Comparison of ENCODE assay signal across 15 cellular contexts in the genomic region with DNA sequence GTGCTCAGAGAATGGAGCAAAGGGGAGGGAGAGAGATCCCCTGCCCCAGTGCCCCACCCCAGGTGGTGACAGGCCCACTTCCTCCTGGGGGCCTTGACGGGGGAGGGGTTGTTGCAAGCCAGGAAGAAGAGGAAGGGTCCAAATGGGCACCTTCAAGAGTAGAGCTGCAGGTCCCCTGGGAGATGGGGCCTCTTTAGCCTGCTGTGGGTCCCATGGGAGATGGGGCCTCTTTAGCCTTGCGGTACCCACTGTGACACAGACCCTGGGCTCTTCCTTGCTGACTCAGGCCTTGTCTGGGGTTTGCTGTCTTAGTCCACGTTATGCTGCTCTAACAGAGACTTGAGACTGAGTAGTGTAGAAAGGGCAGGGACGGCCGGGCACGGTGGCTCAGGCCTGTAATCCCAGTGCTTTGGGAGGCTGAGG. TPM values are rescaled to one million over a fixed set of nuclear protein-coding genes. Genes with fewer than 3 reads are reported as not detected.
DNase-seq lines count a peak whose midpoint lies in the region; ATAC-seq, FAIRE-seq and TF ChIP-seq lines count a peak whose summit lies in the region.
"Had no signal": no experiment of that assay in that cellular context is flagged by ENCODE, and none has a peak within 500 bp of the region (broad histone marks: within the 10 kb centered on the region; RNA-seq: fewer than 3 reads in every experiment).

No MANE protein-coding gene starts in this region.

- peak overlapping the region in 2 of 8 donors; percentile 41 to 70 for H3K4me3 ChIP-seq in spleen
- no peak overlapping the region for H3K4me3 ChIP-seq in effector memory CD4-positive, alpha-beta T cell (ENCODE audit: insufficient read depth, low read depth, low read length, poor library complexity, severe bottlenecking)
- H3K4me3 ChIP-seq: dorsolateral prefrontal cortex, SJCRH30 had no signal

- no peak for FAIRE-seq in GM12891 (lab: Jason Lieb, UNC)

- no peak for DNase-seq in chondrocyte (ENCODE audit: low spot score)
- peak; percentile 73 for DNase-seq in spleen
- DNase-seq in effector memory CD4-positive, alpha-beta T cell = no peak
- DNase-seq in GM12891 (ENCODE audit: insufficient read length, low spot score) = no peak
- no peak for DNase-seq in KG1 (lab: John Stamatoyannopoulos, UW)
- DNase-seq: DMS 273 treated with DMSO at 0.1 percent for 48 hours, dorsolateral prefrontal cortex, foreskin melanocyte, islet precursor cell, NCI-H748 treated with DMSO at 0.1 percent for 48 hours, SJCRH30 had no signal

- H3K9me3 Mint-ChIP-seq in IgD-negative memory B cell (no peaks in the 10 kb centered on the region), chondrocyte (ENCODE audit: low read depth) (no peaks in the 10 kb centered on the region)

- H3K4me1 Mint-ChIP-seq in IgD-negative memory B cell = peaks cover 23 to 34% (median 27%) of the 10 kb centered on the region in 3 donors
- peaks cover 38% of the 10 kb centered on the region for H3K4me1 Mint-ChIP-seq in chondrocyte (ENCODE audit: low read depth)

- TF ChIP-seq POLR2A in GM18505 (IDR thresholded peaks at IDR 0.05; ENCODE audit: borderline replicate concordance, extremely low read depth, insufficient read depth, insufficient read length) (peak; percentile 17), spleen (IDR thresholded peaks at IDR 0.05) (no peak), GM12891 (IDR thresholded peaks at IDR 0.05; ENCODE audit: low read depth, low read length) (no peak)

- TF ChIP-seq CTCF in chondrocyte (IDR thresholded peaks at IDR 0.05) = no peak
- no peak for TF ChIP-seq CTCF in spleen (IDR thresholded peaks at IDR 0.05 in 8 of 11, conservative IDR thresholded peaks at IDR 0.05 in 3 of 11)

- H3K36me3 ChIP-seq in spleen = peaks cover 0 to 98% (median 52%) of the 10 kb centered on the region in 6 donors
- H3K36me3 ChIP-seq in effector memory CD4-positive, alpha-beta T cell (ENCODE audit: control insufficient read depth, insufficient read depth, low read length) = peaks cover 60% of the 10 kb centered on the region

- H3K9me3 ChIP-seq in spleen = no peaks in the 10 kb centered on the region
- H3K9me3 ChIP-seq in effector memory CD4-positive, alpha-beta T cell (ENCODE audit: control insufficient read depth, low read length) = no peaks in the 10 kb centered on the region
- H3K9me3 ChIP-seq: SJCRH30 had no signal

- 62 to 68% (median 66%) methylated on average over 5 to 6 of the region's 6 CpGs for WGBS in spleen, 5 donors

- H3K4me3 Mint-ChIP-seq in IgD-negative memory B cell = peak overlapping the region; percentile 91 to 96 (median 94)
- H3K4me3 Mint-ChIP-seq in chondrocyte (ENCODE audit: unreplicated experiment) = no peak overlapping the region

- H3K27me3 Mint-ChIP-seq in IgD-negative memory B cell (no peaks in the 10 kb centered on the region), chondrocyte (ENCODE audit: low read depth) (no peaks in the 10 kb centered on the region)

- intact Hi-C loops in spleen (cut with DNase I; ENCODE audit: low total_unique reads) = no loop called here

- H3K36me3 Mint-ChIP-seq in IgD-negative memory B cell (peaks cover 6% of the 10 kb centered on the region), chondrocyte (ENCODE audit: low read depth) (peaks cover 12% of the 10 kb centered on the region)

- H3K27ac ChIP-seq in spleen = peak overlapping the region in 6 of 8 donors; percentile 3 to 82 (median 70)
- no peak overlapping the region for H3K27ac ChIP-seq in effector memory CD4-positive, alpha-beta T cell (ENCODE audit: insufficient read depth, low read length, poor library complexity, severe bottlenecking)
- H3K27ac ChIP-seq: SJCRH30 had no signal

- no peaks in the 10 kb centered on the region for H3K27me3 ChIP-seq in spleen (replicated peaks in 1 of 7)
- H3K27me3 ChIP-seq in effector memory CD4-positive, alpha-beta T cell (replicated peaks; ENCODE audit: control insufficient read depth, insufficient read depth, low read length, poor library complexity, severe bottlenecking) = no peaks in the 10 kb centered on the region
- H3K27me3 ChIP-seq: dorsolateral prefrontal cortex, SJCRH30 had no signal

- peaks cover 12 to 69% (median 36%) of the 10 kb centered on the region in 6 donors for H3K4me1 ChIP-seq in spleen
- peaks cover 5% of the 10 kb centered on the region for H3K4me1 ChIP-seq in effector memory CD4-positive, alpha-beta T cell (ENCODE audit: control insufficient read depth, insufficient read depth, low read length, poor library complexity, severe bottlenecking)
- H3K4me1 ChIP-seq: SJCRH30 had no signal

- no peak for ATAC-seq in GM18505 (IDR thresholded peaks at IDR 0.05; ENCODE audit: unreplicated experiment)
- ATAC-seq: HCT116 had no signal

- H3K27ac Mint-ChIP-seq in IgD-negative memory B cell (peak overlapping the region; percentile 32 to 93 (median 88)), chondrocyte (ENCODE audit: unreplicated experiment) (peak overlapping the region; percentile 71)

TF ChIP-seq in GM12891, 5 proteins besides CTCF, POLR2A, EP300 and RAD21:
- TF ChIP-seq TAF1 (IDR thresholded peaks at IDR 0.05; ENCODE audit: low read depth, low read length) (no peak), PAX5 (IDR thresholded peaks at IDR 0.05; ENCODE audit: insufficient read depth, low read length, severe bottlenecking) (no peak), SPI1 (IDR thresholded peaks at IDR 0.05; ENCODE audit: low read depth, low read length) (no peak)

RNA-seq across cellular contexts. Expression of a gene that starts 9.6 kb away (rescaled TPM):
- 8.9 TPM for polyA plus RNA-seq in IgD-negative memory B cell
- 0.85 to 3.5 TPM (median 3.4 TPM) in 3 replicates for total RNA-seq in chondrocyte
- 10 to 100 TPM; 23.1 to 39.9 (median 29.4) TPM for total RNA-seq in spleen
- 10 to 100 TPM in 1 of 3 donors, 1 to 10 TPM in 2; 3.2 to 10.8 (median 5.1) TPM for polyA plus RNA-seq in spleen
- 5.2 TPM for polyA plus RNA-seq in GM12891 (2012; ENCODE audit: low read depth, missing spikeins)

RNA-seq across cellular contexts. Expression of a gene that starts 12.8 kb away (rescaled TPM):
- polyA plus RNA-seq in IgD-negative memory B cell (34.2 TPM), spleen (10 to 100 TPM; 26.6 to 49.7 (median 28.0) TPM)
- total RNA-seq in chondrocyte (48.0 to 55.1 TPM (median 52.4 TPM) in 3 replicates), spleen (10 to 100 TPM; 27.7 to 46.8 (median 39.9) TPM)
- 30.7 TPM for polyA plus RNA-seq in GM12891 (2012; ENCODE audit: low read depth, missing spikeins)

RNA-seq across cellular contexts. Expression of a gene that starts 16.9 kb away (rescaled TPM):
- polyA plus RNA-seq in IgD-negative memory B cell (not detected), spleen (not detected)
- total RNA-seq in chondrocyte (not detected in 3 replicates), spleen (not detected)
- 0.28 TPM for polyA plus RNA-seq in GM12891 (2012; ENCODE audit: low read depth, missing spikeins)
- total RNA-seq: dorsolateral prefrontal cortex, SJCRH30, temporal lobe had no signal

RNA-seq across cellular contexts. Expression of a gene that starts 26.9 kb away (rescaled TPM):
- polyA plus RNA-seq in IgD-negative memory B cell (88.4 TPM), spleen (100 to 1,000 TPM in 2 of 3 donors, 10 to 100 TPM in 1; 59.6 to 112 (median 107) TPM)
- total RNA-seq in chondrocyte (117 to 155 TPM (median 121 TPM) in 3 replicates), spleen (100 to 1,000 TPM in 4 of 7 donors, 10 to 100 TPM in 3; 55.1 to 137 (median 102) TPM)
- polyA plus RNA-seq in GM12891 (2012; ENCODE audit: low read depth, missing spikeins) = 199 TPM

RNA-seq across cellular contexts. Expression of a gene that starts 34.1 kb away (rescaled TPM):
- polyA plus RNA-seq in IgD-negative memory B cell (not detected), spleen (1 to 10 TPM in 1 of 3 donors, under 1 TPM in 2; 0.37 to 1.3 (median 0.94) TPM)
- total RNA-seq in chondrocyte (0.39 to 6.9 TPM (median 6.7 TPM) in 3 replicates), spleen (10 to 100 TPM in 3 of 7 donors, 1 to 10 TPM in 4; 5.6 to 24.4 (median 9.4) TPM)
- polyA plus RNA-seq in GM12891 (2012; ENCODE audit: low read depth, missing spikeins) = 3.0 TPM
